Comparison of ENCODE assay signal across 8 cellular contexts in genomic region chr13:27621116-27621365, GRCh38. TPM values are rescaled to one million over a fixed set of nuclear protein-coding genes. Genes with fewer than 3 reads are reported as not detected.
DNase-seq lines count a peak whose midpoint lies in the region; ATAC-seq and TF ChIP-seq lines count a peak whose summit lies in the region.

No MANE protein-coding gene starts in this region.

- WGBS in esophagus muscularis mucosa, result 0% methylated on average over 8 of the region's 8 CpGs
- 0% methylated on average over 8 of the region's 8 CpGs for WGBS in psoas muscle, 3 donors

- TF ChIP-seq CTCF in RWPE2 (IDR thresholded peaks at IDR 0.05; ENCODE audit: poor library complexity, severe bottlenecking) (no peak), esophagus muscularis mucosa (IDR thresholded peaks at IDR 0.05) (no peak), psoas muscle (IDR thresholded peaks at IDR 0.05) (no peak)

- peak; percentile 64 for DNase-seq in NCI-H510A treated with DMSO at 0.1 percent for 48 hours (lab: John Stamatoyannopoulos, UW)
- DNase-seq in NCI-H510A (lab: John Stamatoyannopoulos, UW), result no peak
- DNase-seq in RWPE2 (ENCODE audit: low spot score), result no peak
- no peak for DNase-seq in esophagus muscularis mucosa (ENCODE audit: extremely low spot score)
- DNase-seq in psoas muscle, result no peak
- no peak for DNase-seq in AG08396 (ENCODE audit: low spot score)
- DNase-seq in NCI-H187 treated with DMSO at 0.1 percent for 48 hours (lab: John Stamatoyannopoulos, UW), result no peak

- TF ChIP-seq EP300 in esophagus muscularis mucosa (IDR thresholded peaks at IDR 0.05), result no peak

- peak; percentile 17 for ATAC-seq in RWPE2 (ENCODE audit: low read depth)
- no peak for ATAC-seq in psoas muscle
- ATAC-seq in GM21515 (IDR thresholded peaks at IDR 0.05; ENCODE audit: unreplicated experiment), result no peak

- H3K27me3 ChIP-seq in RWPE2 (ENCODE audit: insufficient read depth, poor library complexity, severe bottlenecking) (no peaks in the 10 kb centered on the region), esophagus muscularis mucosa (no peaks in the 10 kb centered on the region), psoas muscle (ENCODE audit: insufficient read depth in 3 of 3, low read length in 2 of 3) (no peaks in the 10 kb centered on the region)

- no peak for TF ChIP-seq POLR2A in esophagus muscularis mucosa (IDR thresholded peaks at IDR 0.05; ENCODE audit: low read depth)

- H3K9me3 ChIP-seq in RWPE2 (ENCODE audit: severe bottlenecking) (no peaks in the 10 kb centered on the region), esophagus muscularis mucosa (no peaks in the 10 kb centered on the region), psoas muscle (no peaks in the 10 kb centered on the region)

- intact Hi-C loops in esophagus muscularis mucosa (cut with DNase I) (loop anchor here (5.0 to 10.0 kb wide), 2 partner anchors 169 to 196 kb away; partner anchors contain the start of genes GTF3A and MTIF3), psoas muscle (cut with DNase I) (loop anchor here (5.0 to 10.0 kb wide), 3 partner anchors 46 to 196 kb away; partner anchors contain the start of genes GTF3A (in 1 of the 2) and MTIF3 (in 1 of the 2))

- H3K4me3 ChIP-seq in RWPE2 (ENCODE audit: severe bottlenecking), result peak overlapping the region; percentile 66
- H3K4me3 ChIP-seq in esophagus muscularis mucosa, result peak overlapping the region; percentile 78 to 95 (median 88)
- H3K4me3 ChIP-seq in psoas muscle, result peak overlapping the region; percentile 96

- peaks cover 22% of the 10 kb centered on the region for H3K4me1 ChIP-seq in RWPE2 (ENCODE audit: insufficient read depth, poor library complexity, severe bottlenecking)
- peaks cover 30 to 53% (median 47%) of the 10 kb centered on the region in 4 donors for H3K4me1 ChIP-seq in esophagus muscularis mucosa
- H3K4me1 ChIP-seq in psoas muscle, result peaks cover 32% of the 10 kb centered on the region

- H3K36me3 ChIP-seq in RWPE2 (ENCODE audit: low read depth) (peaks cover 35% of the 10 kb centered on the region), esophagus muscularis mucosa (peaks cover 0 to 10% (median 4%) of the 10 kb centered on the region in 4 donors), psoas muscle (ENCODE audit: insufficient read depth in 1 of 2, low read depth in 1 of 2) (peaks cover 3 to 18% of the 10 kb centered on the region in 2 donors)

- H3K27ac ChIP-seq in RWPE2 (ENCODE audit: poor library complexity, severe bottlenecking) (peak overlapping the region; percentile 90), esophagus muscularis mucosa (replicated peaks in 1 of 4) (peak overlapping the region; percentile 98 to 99 (median 98)), psoas muscle (peak overlapping the region; percentile 98)

RNA-seq across cellular contexts. Expression of gene POLR1D, which starts 0.7 kb away (rescaled TPM):
- 100 to 1,000 TPM; 110 to 148 (median 124) TPM for total RNA-seq in esophagus muscularis mucosa
- total RNA-seq in psoas muscle, result 100 to 1,000 TPM in 3 of 4 donors, 10 to 100 TPM in 1; 92.5 to 128 (median 110) TPM
- polyA plus RNA-seq in psoas muscle, result 100 to 1,000 TPM; 112 to 205 (median 163) TPM

RNA-seq across cellular contexts. Expression of gene LNX2, which starts 0.7 kb away (rescaled TPM):
- total RNA-seq in esophagus muscularis mucosa, result 10 to 100 TPM; 10.2 to 14.1 (median 12.8) TPM
- total RNA-seq in psoas muscle, result 10 to 100 TPM in 1 of 4 donors, 1 to 10 TPM in 3; 5.3 to 10.0 (median 8.0) TPM
- polyA plus RNA-seq in psoas muscle, result 1 to 10 TPM; 2.3 to 6.7 (median 2.6) TPM
